15 cellular contexts compared by ENCODE assay signal in the genomic region with DNA sequence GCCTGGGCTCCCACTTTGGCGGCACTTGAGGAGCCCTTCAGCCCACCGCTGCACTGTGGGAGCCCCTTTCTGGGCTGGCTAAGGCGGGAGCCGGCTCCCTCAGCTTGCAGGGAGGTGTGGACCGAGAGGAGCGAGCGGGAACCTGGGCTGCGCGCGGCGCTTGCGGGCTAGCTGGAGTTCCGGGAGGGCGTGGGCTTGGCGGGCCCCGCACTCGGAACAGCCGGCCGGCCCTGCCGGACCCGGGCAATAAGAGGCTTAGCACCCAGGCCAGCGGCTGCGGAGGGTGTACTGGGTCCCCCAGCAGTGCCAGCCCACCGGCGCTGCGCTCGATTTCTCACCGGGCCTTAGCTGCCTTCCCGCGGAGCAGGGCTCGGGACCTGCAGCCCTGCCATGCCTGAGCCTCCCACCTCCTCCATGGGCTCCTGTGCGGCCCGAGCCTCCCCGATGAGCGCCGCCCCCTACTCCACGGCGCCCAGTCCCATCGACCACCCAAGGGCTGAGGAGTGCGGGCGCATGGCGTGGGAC. TPM values are rescaled to one million over a fixed set of nuclear protein-coding genes. Genes with fewer than 3 reads are reported as not detected.
"Had no signal": no experiment of that assay in that cellular context is flagged by ENCODE, and none has a peak within 500 bp of the region (broad histone marks: within the 10 kb centered on the region; RNA-seq: fewer than 3 reads in every experiment).

No MANE protein-coding gene starts in this region.

RNA-seq across cellular contexts. Expression of a gene that starts 37.8 kb away (rescaled TPM):
- total RNA-seq: activated B cell treated with CpG ODN at 0.5 μM for 24 hours; activated CD4-positive, alpha-beta memory T cell treated with anti-CD3 and anti-CD28 coated beads for 36 hours; activated CD4-positive, alpha-beta T cell treated with anti-CD3 and anti-CD28 coated beads, Interleukin-2, amount 10 ng/mL, durations not matched to agents 24 days and 14 days; activated CD8-positive, alpha-beta memory T cell treated with anti-CD3 and anti-CD28 coated beads for 36 hours; activated CD8-positive, alpha-beta T cell treated with anti-CD3 and anti-CD28 coated beads for 36 hours; activated naive CD8-positive, alpha-beta T cell treated with anti-CD3 and anti-CD28 coated beads, Interleukin-2, amount 10 ng/mL, durations not matched to agents 7 days and 5 days; activated T-cell treated with anti-CD3 and anti-CD28 coated beads, Interleukin-2, amount 50 U/mL, for 4 hours; activated T-cell treated with anti-CD3 and anti-CD28 coated beads, Interleukin-2, amount 50 U/mL, for 72 hours; activated T-helper 1 cell treated with anti-CD3 and anti-CD28 coated beads, Interleukin-12 subunit alpha, Interleukin-12 subunit beta, Interleukin-2, Interleukin-4 antibody, amounts not matched to agents 30 ng/mL and 10 ng/mL and 1 ng/mL, durations not matched to agents 14 hours and 24 hours and 36 hours; activated T-helper 17 cell treated with anti-CD3 and anti-CD28 coated beads, Interleukin-2, amount 50 U/mL, for 72 hours; ascending aorta; bronchial epithelial cell; cardiac muscle cell had no signal
- polyA plus RNA-seq: adipose tissue, cardiac muscle cell had no signal

RNA-seq across cellular contexts. Expression of a gene that starts 52.0 kb away (rescaled TPM):
- total RNA-seq: activated B cell treated with CpG ODN at 0.5 μM for 24 hours; activated CD4-positive, alpha-beta memory T cell treated with anti-CD3 and anti-CD28 coated beads for 36 hours; activated CD4-positive, alpha-beta T cell treated with anti-CD3 and anti-CD28 coated beads, Interleukin-2, amount 10 ng/mL, durations not matched to agents 24 days and 14 days; activated CD8-positive, alpha-beta memory T cell treated with anti-CD3 and anti-CD28 coated beads for 36 hours; activated naive CD8-positive, alpha-beta T cell treated with anti-CD3 and anti-CD28 coated beads, Interleukin-2, amount 10 ng/mL, durations not matched to agents 7 days and 5 days; activated T-cell treated with anti-CD3 and anti-CD28 coated beads, Interleukin-2, amount 50 U/mL, for 4 hours; activated T-helper 17 cell treated with anti-CD3 and anti-CD28 coated beads, Interleukin-2, amount 50 U/mL, for 72 hours; ascending aorta; bronchial epithelial cell; chondrocyte had no signal

RNA-seq across cellular contexts. Expression of a gene that starts 56.4 kb away (rescaled TPM):
- total RNA-seq: activated B cell treated with CpG ODN at 0.5 μM for 24 hours; activated CD4-positive, alpha-beta memory T cell treated with anti-CD3 and anti-CD28 coated beads for 36 hours; activated CD4-positive, alpha-beta T cell treated with anti-CD3 and anti-CD28 coated beads, Interleukin-2, amount 10 ng/mL, durations not matched to agents 24 days and 14 days; activated CD8-positive, alpha-beta memory T cell treated with anti-CD3 and anti-CD28 coated beads for 36 hours; activated CD8-positive, alpha-beta T cell treated with anti-CD3 and anti-CD28 coated beads for 36 hours; activated naive CD8-positive, alpha-beta T cell treated with anti-CD3 and anti-CD28 coated beads, Interleukin-2, amount 10 ng/mL, durations not matched to agents 7 days and 5 days; activated T-cell treated with anti-CD3 and anti-CD28 coated beads, Interleukin-2, amount 50 U/mL, for 72 hours; activated T-helper 1 cell treated with anti-CD3 and anti-CD28 coated beads, Interleukin-12 subunit alpha, Interleukin-12 subunit beta, Interleukin-2, Interleukin-4 antibody, amounts not matched to agents 30 ng/mL and 10 ng/mL and 1 ng/mL, durations not matched to agents 14 hours and 24 hours and 36 hours; activated T-helper 17 cell treated with anti-CD3 and anti-CD28 coated beads, Interleukin-2, amount 50 U/mL, for 72 hours; ascending aorta; bronchial epithelial cell; chondrocyte had no signal
- polyA plus RNA-seq: cardiac muscle cell had no signal
